In genomic region chr2:120736955-120737801, GRCh38 we compare ENCODE assay signal across 9 cellular contexts. TPM values are rescaled to one million over a fixed set of nuclear protein-coding genes. Genes with fewer than 3 reads are reported as not detected.
DNase-seq lines count a peak whose midpoint lies in the region; ATAC-seq, FAIRE-seq and TF ChIP-seq lines count a peak whose summit lies in the region.
"Had no signal": no experiment of that assay in that cellular context is flagged by ENCODE, and none has a peak within 500 bp of the region (broad histone marks: within the 10 kb centered on the region; RNA-seq: fewer than 3 reads in every experiment).

No MANE protein-coding gene starts in this region.

- H3K4me1 ChIP-seq in Caco-2 (peaks cover 4% of the 10 kb centered on the region; the same call in 1 of the 2 replicates), right lobe of liver (peaks cover 0 to 20% (median 3%) of the 10 kb centered on the region in 4 donors), tibial artery (peaks cover 0 to 54% (median 38%) of the 10 kb centered on the region in 4 donors)

- H3K27me3 Mint-ChIP-seq in Caco-2 (ENCODE audit: insufficient read depth, unreplicated experiment), result peaks cover 25% of the 10 kb centered on the region

- POLR2A ChIA-PET in Caco-2 (lab: Charles Lee), result interaction anchor here (0.7 to 1.4 kb wide), 2 partner anchors 335 to 338 kb away, joined by 3 read pairs; no protein-coding TSS in a partner anchor

- no TSS peak for BruUV-seq in Caco-2 (replicated peaks; lab: Mats Ljungman, UMichigan)

- H3K27me3 ChIP-seq in Caco-2 (replicated peaks; ENCODE audit: control insufficient read depth, insufficient read depth, low read length) (peaks cover 3% of the 10 kb centered on the region; the same call in 1 of the 2 replicates), bronchial epithelial cell (ENCODE audit: control insufficient read depth, insufficient read depth, low read length) (peaks cover 22% of the 10 kb centered on the region), right lobe of liver (peaks cover 7 to 39% of the 10 kb centered on the region in 2 donors), tibial artery (peaks cover 0 to 10% of the 10 kb centered on the region in 2 donors)

- H3K9me3 ChIP-seq in Caco-2 (no peaks in the 10 kb centered on the region), right lobe of liver (no peaks in the 10 kb centered on the region), tibial artery (no peaks in the 10 kb centered on the region)

- FAIRE-seq in bronchial epithelial cell (lab: Jason Lieb, UNC), result no peak

- 2% methylated on average over 37 of the region's 55 CpGs for WGBS in right lobe of liver (ENCODE audit: insufficient coverage, low coverage, low lambda C conversion rate, missing lambda C conversion rate)

- H3K27ac ChIP-seq in right lobe of liver (peak overlapping the region in 1 of 3 donors; percentile 8), tibial artery (peak overlapping the region; percentile 79 to 91)

- CTCF ChIA-PET in Caco-2 (lab: Charles Lee), result interaction anchor here (0.5 to 1.5 kb wide), 6 partner anchors 10 to 794 kb away, joined by 3 to 5 read pairs (median 4); no protein-coding TSS in a partner anchor

- peak overlapping the region; percentile 13 for H3K4me3 ChIP-seq in Caco-2 (ENCODE audit: low read depth, low read length)
- peak overlapping the region; percentile 29 for H3K4me3 ChIP-seq in bronchial epithelial cell (ENCODE audit: low read depth, low read length)
- H3K4me3 ChIP-seq in right lobe of liver, result peak overlapping the region in 2 of 3 donors; percentile 10 to 12
- H3K4me3 ChIP-seq in tibial artery, result peak overlapping the region; percentile 62 to 67

- H3K9me3 Mint-ChIP-seq in Caco-2 (ENCODE audit: unreplicated experiment), result no peaks in the 10 kb centered on the region
- H3K9me3 Mint-ChIP-seq: IgD-negative memory B cell had no signal

- H3K36me3 Mint-ChIP-seq in Caco-2 (ENCODE audit: insufficient read depth, unreplicated experiment), result no peaks in the 10 kb centered on the region
- H3K36me3 Mint-ChIP-seq: IgD-negative memory B cell had no signal

- peak overlapping the region; percentile 84 for H3K4me3 Mint-ChIP-seq in Caco-2 (ENCODE audit: unreplicated experiment)

- DNase-seq in Caco-2 (no peak), LoVo (ENCODE audit: low spot score) (peak; percentile 33), bronchial epithelial cell (ENCODE audit: low read depth) (no peak), right lobe of liver (no peak), tibial artery (peak; percentile 72 to 87), OCI-M2 (lab: John Stamatoyannopoulos, UW; ENCODE audit: unreplicated experiment) (no peak), iPS-NIHi7 (ENCODE audit: extremely low spot score) (no peak)

- TF ChIP-seq CTCF in Caco-2 (IDR thresholded peaks at IDR 0.05; ENCODE audit: insufficient read depth in 1 of 2, low read depth in 1 of 2, low read length in 1 of 2, severe bottlenecking in 1 of 2, unreplicated experiment in 1 of 2), result no peak
- TF ChIP-seq CTCF in bronchial epithelial cell (IDR thresholded peaks at IDR 0.05; ENCODE audit: insufficient read depth, low read length, severe bottlenecking), result no peak
- no peak for TF ChIP-seq CTCF in right lobe of liver (IDR thresholded peaks at IDR 0.05)
- TF ChIP-seq CTCF in tibial artery (IDR thresholded peaks at IDR 0.05), result no peak

- TF ChIP-seq POLR2A in right lobe of liver (IDR thresholded peaks at IDR 0.05), result peak; percentile 40

- intact Hi-C loops in Caco-2 (cut with micrococcal nuclease; ENCODE audit: unreplicated experiment), result loop anchor here (1.0 to 10.0 kb wide), 4 partner anchors 42 to 338 kb away; no protein-coding TSS in a partner anchor
- intact Hi-C loops in right lobe of liver (cut with DNase I), result no loop called here
- intact Hi-C loops in tibial artery (cut with DNase I; ENCODE audit: low total_unique reads), result loop anchor here (5.0 to 10.0 kb wide), 3 partner anchors 70 to 178 kb away; no protein-coding TSS in a partner anchor

- peaks cover 16% of the 10 kb centered on the region for H3K4me1 Mint-ChIP-seq in Caco-2 (ENCODE audit: low read depth, unreplicated experiment)

- ATAC-seq in right lobe of liver, result peak in 3 of 4 donors; percentile 14 to 34 (median 32)
- ATAC-seq in GM21528 (IDR thresholded peaks at IDR 0.05; ENCODE audit: low FRiP score, unreplicated experiment), result no peak

- no peaks in the 10 kb centered on the region for H3K36me3 ChIP-seq in Caco-2 (ENCODE audit: control insufficient read depth, insufficient read depth, low read length)
- no peaks in the 10 kb centered on the region for H3K36me3 ChIP-seq in bronchial epithelial cell (ENCODE audit: control insufficient read depth, insufficient read depth, low read length)
- no peaks in the 10 kb centered on the region for H3K36me3 ChIP-seq in right lobe of liver
- no peaks in the 10 kb centered on the region for H3K36me3 ChIP-seq in tibial artery

- H3K27ac Mint-ChIP-seq in Caco-2 (ENCODE audit: unreplicated experiment), result no peak overlapping the region
- H3K27ac Mint-ChIP-seq: IgD-negative memory B cell had no signal

RNA-seq across cellular contexts. Expression of gene GLI2, which starts 1.5 kb away (rescaled TPM):
- total RNA-seq in Caco-2 (2022), result 0.58 and 0.70 TPM in 2 replicates
- under 0.01 and 0.26 TPM in 2 replicates for total RNA-seq in bronchial epithelial cell
- total RNA-seq in right lobe of liver, result under 1 TPM; 0.09 to 0.73 (median 0.48) TPM

Comparison
In these comparisons a context has a peak if more than half of its experiments do, and no peak if none do; other contexts are left out.
1. DNase-seq: peak in LoVo (single experiment) and tibial artery (2 of 2); none in Caco-2 (0 of 2), bronchial epithelial cell (single experiment), right lobe of liver (0 of 3), OCI-M2 (single experiment) and iPS-NIHi7 (single experiment).
2. H3K4me3 ChIP-seq: peak in every context shown above with its lines; median percentile 64 in tibial artery; 29 in bronchial epithelial cell; 13 in Caco-2; 11 in right lobe of liver.
3. intact Hi-C loops: an anchor here in Caco-2 (1.0 to 10.0 kb wide) and tibial artery (5.0 to 10.0 kb wide); none called in right lobe of liver.